In the genomic region with DNA sequence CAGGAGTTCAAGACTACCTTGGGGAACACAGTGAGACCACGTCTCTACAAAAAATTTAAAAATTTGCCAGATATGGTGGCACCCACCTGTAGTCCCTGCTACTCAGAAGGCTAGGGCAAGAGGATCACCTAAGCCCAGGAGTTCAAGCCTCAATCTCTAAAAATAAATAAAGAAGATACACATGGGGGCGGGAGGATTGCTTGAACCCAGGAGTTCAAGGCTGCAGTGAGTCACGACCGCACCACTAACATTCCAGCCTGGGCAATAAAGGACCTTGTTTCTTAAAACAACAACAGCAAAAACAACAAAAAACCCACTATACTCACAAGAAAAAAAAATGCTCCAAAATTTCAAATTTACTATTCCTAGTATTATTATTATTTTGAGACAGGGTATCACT, we compare ENCODE assay signal across 1 cellular context.
A peak's percentile ranks its signal among the peaks of the same experiment; 100 is the strongest.
TF ChIP-seq lines count a peak whose summit lies in the region.

No MANE protein-coding gene starts in this region.

TF ChIP-seq in HepG2, 621 proteins besides CTCF, POLR2A, EP300 and RAD21 (continued from another document and continues in another):
- TF ChIP-seq JARID2 (CRISPR knock-in tag; IDR thresholded peaks at IDR 0.05; ENCODE audit: insufficient replicate concordance): no peak
- TF ChIP-seq SMAD3 (CRISPR knock-in tag; IDR thresholded peaks at IDR 0.05): no peak
- no peak for TF ChIP-seq CBFB (CRISPR knock-in tag; IDR thresholded peaks at IDR 0.05)
- TF ChIP-seq, protein P1, sequence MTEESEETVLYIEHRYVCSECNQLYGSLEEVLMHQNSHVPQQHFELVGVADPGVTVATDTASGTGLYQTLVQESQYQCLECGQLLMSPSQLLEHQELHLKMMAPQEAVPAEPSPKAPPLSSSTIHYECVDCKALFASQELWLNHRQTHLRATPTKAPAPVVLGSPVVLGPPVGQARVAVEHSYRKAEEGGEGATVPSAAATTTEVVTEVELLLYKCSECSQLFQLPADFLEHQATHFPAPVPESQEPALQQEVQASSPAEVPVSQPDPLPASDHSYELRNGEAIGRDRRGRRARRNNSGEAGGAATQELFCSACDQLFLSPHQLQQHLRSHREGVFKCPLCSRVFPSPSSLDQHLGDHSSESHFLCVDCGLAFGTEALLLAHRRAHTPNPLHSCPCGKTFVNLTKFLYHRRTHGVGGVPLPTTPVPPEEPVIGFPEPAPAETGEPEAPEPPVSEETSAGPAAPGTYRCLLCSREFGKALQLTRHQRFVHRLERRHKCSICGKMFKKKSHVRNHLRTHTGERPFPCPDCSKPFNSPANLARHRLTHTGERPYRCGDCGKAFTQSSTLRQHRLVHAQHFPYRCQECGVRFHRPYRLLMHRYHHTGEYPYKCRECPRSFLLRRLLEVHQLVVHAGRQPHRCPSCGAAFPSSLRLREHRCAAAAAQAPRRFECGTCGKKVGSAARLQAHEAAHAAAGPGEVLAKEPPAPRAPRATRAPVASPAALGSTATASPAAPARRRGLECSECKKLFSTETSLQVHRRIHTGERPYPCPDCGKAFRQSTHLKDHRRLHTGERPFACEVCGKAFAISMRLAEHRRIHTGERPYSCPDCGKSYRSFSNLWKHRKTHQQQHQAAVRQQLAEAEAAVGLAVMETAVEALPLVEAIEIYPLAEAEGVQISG (CRISPR knock-in tag; IDR thresholded peaks at IDR 0.05): 0 out of 2 replicates have a peak, but pooled peaks have one; percentile 13
- TF ChIP-seq, protein P2, sequence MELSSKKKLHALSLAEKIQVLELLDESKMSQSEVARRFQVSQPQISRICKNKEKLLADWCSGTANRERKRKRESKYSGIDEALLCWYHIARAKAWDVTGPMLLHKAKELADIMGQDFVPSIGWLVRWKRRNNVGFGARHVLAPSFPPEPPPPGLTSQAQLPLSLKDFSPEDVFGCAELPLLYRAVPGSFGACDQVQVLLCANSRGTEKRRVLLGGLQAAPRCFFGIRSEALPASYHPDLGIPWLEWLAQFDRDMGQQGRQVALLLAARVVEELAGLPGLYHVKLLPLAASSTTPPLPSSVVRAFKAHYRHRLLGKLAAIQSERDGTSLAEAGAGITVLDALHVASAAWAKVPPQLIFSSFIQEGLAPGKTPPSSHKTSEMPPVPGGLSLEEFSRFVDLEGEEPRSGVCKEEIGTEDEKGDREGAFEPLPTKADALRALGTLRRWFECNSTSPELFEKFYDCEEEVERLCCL (CRISPR knock-in tag; IDR thresholded peaks at IDR 0.05; ENCODE audit: borderline replicate concordance): no peak
- TF ChIP-seq IKZF4 (CRISPR knock-in tag; IDR thresholded peaks at IDR 0.05; ENCODE audit: borderline replicate concordance, low read depth, not compliant biosample characterization): no peak
- no peak for TF ChIP-seq PRDM10 (CRISPR knock-in tag; IDR thresholded peaks at IDR 0.05; ENCODE audit: low read depth)
- no peak for TF ChIP-seq PHB2 (IDR thresholded peaks at IDR 0.05; ENCODE audit: partially characterized antibody)
- TF ChIP-seq, protein P3, sequence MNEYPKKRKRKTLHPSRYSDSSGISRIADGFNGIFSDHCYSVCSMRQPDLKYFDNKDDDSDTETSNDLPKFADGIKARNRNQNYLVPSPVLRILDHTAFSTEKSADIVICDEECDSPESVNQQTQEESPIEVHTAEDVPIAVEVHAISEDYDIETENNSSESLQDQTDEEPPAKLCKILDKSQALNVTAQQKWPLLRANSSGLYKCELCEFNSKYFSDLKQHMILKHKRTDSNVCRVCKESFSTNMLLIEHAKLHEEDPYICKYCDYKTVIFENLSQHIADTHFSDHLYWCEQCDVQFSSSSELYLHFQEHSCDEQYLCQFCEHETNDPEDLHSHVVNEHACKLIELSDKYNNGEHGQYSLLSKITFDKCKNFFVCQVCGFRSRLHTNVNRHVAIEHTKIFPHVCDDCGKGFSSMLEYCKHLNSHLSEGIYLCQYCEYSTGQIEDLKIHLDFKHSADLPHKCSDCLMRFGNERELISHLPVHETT (CRISPR knock-in tag; conservative IDR thresholded peaks at IDR 0.05): no peak
- no peak for TF ChIP-seq MAFG (CRISPR knock-in tag; IDR thresholded peaks at IDR 0.05)
- TF ChIP-seq, protein P4, sequence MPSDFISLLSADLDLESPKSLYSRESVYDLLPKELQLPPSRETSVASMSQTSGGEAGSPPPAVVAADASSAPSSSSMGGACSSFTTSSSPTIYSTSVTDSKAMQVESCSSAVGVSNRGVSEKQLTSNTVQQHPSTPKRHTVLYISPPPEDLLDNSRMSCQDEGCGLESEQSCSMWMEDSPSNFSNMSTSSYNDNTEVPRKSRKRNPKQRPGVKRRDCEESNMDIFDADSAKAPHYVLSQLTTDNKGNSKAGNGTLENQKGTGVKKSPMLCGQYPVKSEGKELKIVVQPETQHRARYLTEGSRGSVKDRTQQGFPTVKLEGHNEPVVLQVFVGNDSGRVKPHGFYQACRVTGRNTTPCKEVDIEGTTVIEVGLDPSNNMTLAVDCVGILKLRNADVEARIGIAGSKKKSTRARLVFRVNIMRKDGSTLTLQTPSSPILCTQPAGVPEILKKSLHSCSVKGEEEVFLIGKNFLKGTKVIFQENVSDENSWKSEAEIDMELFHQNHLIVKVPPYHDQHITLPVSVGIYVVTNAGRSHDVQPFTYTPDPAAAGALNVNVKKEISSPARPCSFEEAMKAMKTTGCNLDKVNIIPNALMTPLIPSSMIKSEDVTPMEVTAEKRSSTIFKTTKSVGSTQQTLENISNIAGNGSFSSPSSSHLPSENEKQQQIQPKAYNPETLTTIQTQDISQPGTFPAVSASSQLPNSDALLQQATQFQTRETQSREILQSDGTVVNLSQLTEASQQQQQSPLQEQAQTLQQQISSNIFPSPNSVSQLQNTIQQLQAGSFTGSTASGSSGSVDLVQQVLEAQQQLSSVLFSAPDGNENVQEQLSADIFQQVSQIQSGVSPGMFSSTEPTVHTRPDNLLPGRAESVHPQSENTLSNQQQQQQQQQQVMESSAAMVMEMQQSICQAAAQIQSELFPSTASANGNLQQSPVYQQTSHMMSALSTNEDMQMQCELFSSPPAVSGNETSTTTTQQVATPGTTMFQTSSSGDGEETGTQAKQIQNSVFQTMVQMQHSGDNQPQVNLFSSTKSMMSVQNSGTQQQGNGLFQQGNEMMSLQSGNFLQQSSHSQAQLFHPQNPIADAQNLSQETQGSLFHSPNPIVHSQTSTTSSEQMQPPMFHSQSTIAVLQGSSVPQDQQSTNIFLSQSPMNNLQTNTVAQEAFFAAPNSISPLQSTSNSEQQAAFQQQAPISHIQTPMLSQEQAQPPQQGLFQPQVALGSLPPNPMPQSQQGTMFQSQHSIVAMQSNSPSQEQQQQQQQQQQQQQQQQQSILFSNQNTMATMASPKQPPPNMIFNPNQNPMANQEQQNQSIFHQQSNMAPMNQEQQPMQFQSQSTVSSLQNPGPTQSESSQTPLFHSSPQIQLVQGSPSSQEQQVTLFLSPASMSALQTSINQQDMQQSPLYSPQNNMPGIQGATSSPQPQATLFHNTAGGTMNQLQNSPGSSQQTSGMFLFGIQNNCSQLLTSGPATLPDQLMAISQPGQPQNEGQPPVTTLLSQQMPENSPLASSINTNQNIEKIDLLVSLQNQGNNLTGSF (CRISPR knock-in tag; IDR thresholded peaks at IDR 0.05): no peak
- TF ChIP-seq ZNF746 (CRISPR knock-in tag; IDR thresholded peaks at IDR 0.05): no peak
- TF ChIP-seq GFI1 (CRISPR knock-in tag; IDR thresholded peaks at IDR 0.05; ENCODE audit: borderline replicate concordance): peak; percentile 90
- no peak for TF ChIP-seq ZBTB38 (CRISPR knock-in tag; IDR thresholded peaks at IDR 0.05)
- TF ChIP-seq LCORL (IDR thresholded peaks at IDR 0.05): no peak
- TF ChIP-seq LCORL (CRISPR knock-in tag; IDR thresholded peaks at IDR 0.05): no peak
- peak; percentile 53; the same call in 1 of the 2 replicates for TF ChIP-seq DPF2 (CRISPR knock-in tag; IDR thresholded peaks at IDR 0.05; ENCODE audit: borderline replicate concordance, low read depth)
- TF ChIP-seq HDAC1 (CRISPR knock-in tag; IDR thresholded peaks at IDR 0.05): peak; percentile 69
- TF ChIP-seq SOX5 (CRISPR knock-in tag; IDR thresholded peaks at IDR 0.05; ENCODE audit: borderline replicate concordance): peak; percentile 24; the same call in 1 of the 2 replicates
- no peak for TF ChIP-seq ZFP37 (CRISPR knock-in tag; IDR thresholded peaks at IDR 0.05; ENCODE audit: borderline replicate concordance)
- TF ChIP-seq, protein P5, sequence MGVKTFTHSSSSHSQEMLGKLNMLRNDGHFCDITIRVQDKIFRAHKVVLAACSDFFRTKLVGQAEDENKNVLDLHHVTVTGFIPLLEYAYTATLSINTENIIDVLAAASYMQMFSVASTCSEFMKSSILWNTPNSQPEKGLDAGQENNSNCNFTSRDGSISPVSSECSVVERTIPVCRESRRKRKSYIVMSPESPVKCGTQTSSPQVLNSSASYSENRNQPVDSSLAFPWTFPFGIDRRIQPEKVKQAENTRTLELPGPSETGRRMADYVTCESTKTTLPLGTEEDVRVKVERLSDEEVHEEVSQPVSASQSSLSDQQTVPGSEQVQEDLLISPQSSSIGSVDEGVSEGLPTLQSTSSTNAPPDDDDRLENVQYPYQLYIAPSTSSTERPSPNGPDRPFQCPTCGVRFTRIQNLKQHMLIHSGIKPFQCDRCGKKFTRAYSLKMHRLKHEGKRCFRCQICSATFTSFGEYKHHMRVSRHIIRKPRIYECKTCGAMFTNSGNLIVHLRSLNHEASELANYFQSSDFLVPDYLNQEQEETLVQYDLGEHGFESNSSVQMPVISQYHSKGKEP (CRISPR knock-in tag; IDR thresholded peaks at IDR 0.05): no peak
- TF ChIP-seq ARID2 (CRISPR knock-in tag; IDR thresholded peaks at IDR 0.05; ENCODE audit: borderline replicate concordance): no peak
- no peak for TF ChIP-seq ZNF337 (CRISPR knock-in tag; IDR thresholded peaks at IDR 0.05; ENCODE audit: borderline replicate concordance, low read depth)
- peak; percentile 97 for TF ChIP-seq SP5 (CRISPR knock-in tag; IDR thresholded peaks at IDR 0.05; ENCODE audit: borderline replicate concordance, low read depth)
- peak; percentile 60; the same call in 1 of the 2 replicates for TF ChIP-seq FOSL1 (CRISPR knock-in tag; IDR thresholded peaks at IDR 0.05; ENCODE audit: borderline replicate concordance)
- TF ChIP-seq MAF1 (CRISPR knock-in tag; IDR thresholded peaks at IDR 0.05; ENCODE audit: borderline replicate concordance): no peak
- no peak for TF ChIP-seq NCOA5 (CRISPR knock-in tag; IDR thresholded peaks at IDR 0.05)
- no peak for TF ChIP-seq KMT2A (CRISPR knock-in tag; IDR thresholded peaks at IDR 0.05)
- TF ChIP-seq, protein P6, sequence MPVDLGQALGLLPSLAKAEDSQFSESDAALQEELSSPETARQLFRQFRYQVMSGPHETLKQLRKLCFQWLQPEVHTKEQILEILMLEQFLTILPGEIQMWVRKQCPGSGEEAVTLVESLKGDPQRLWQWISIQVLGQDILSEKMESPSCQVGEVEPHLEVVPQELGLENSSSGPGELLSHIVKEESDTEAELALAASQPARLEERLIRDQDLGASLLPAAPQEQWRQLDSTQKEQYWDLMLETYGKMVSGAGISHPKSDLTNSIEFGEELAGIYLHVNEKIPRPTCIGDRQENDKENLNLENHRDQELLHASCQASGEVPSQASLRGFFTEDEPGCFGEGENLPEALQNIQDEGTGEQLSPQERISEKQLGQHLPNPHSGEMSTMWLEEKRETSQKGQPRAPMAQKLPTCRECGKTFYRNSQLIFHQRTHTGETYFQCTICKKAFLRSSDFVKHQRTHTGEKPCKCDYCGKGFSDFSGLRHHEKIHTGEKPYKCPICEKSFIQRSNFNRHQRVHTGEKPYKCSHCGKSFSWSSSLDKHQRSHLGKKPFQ (CRISPR knock-in tag; IDR thresholded peaks at IDR 0.05; ENCODE audit: insufficient replicate concordance): no peak
- no peak for TF ChIP-seq KDM5B (CRISPR knock-in tag; IDR thresholded peaks at IDR 0.05; ENCODE audit: borderline replicate concordance)
- no peak for TF ChIP-seq CERS6 (CRISPR knock-in tag; IDR thresholded peaks at IDR 0.05)
- no peak for TF ChIP-seq ZNF235 (CRISPR knock-in tag; IDR thresholded peaks at IDR 0.05; ENCODE audit: borderline replicate concordance)
- no peak for TF ChIP-seq ZNF205 (CRISPR knock-in tag; IDR thresholded peaks at IDR 0.05)
- no peak for TF ChIP-seq CSRNP1 (CRISPR knock-in tag; IDR thresholded peaks at IDR 0.05)
- no peak for TF ChIP-seq GABPA (IDR thresholded peaks at IDR 0.05; ENCODE audit: low read depth, low read length)
- no peak for TF ChIP-seq GABPA (CRISPR knock-in tag; IDR thresholded peaks at IDR 0.05; ENCODE audit: low read depth)
